25 cellular contexts compared by ENCODE assay signal in genomic region chr5:24906689-24907088, GRCh38.
A peak's percentile ranks its signal among the peaks of the same experiment; 100 is the strongest.
DNase-seq lines count a peak whose midpoint lies in the region; FAIRE-seq and TF ChIP-seq lines count a peak whose summit lies in the region.
"Had no signal": no experiment of that assay in that cellular context is flagged by ENCODE, and none has a peak within 500 bp of the region (broad histone marks: within the 10 kb centered on the region; RNA-seq: fewer than 3 reads in every experiment).

No MANE protein-coding gene starts in this region.

- H3K9me3 ChIP-seq in SU-DHL-6 (ENCODE audit: insufficient read depth, low read length): no peaks in the 10 kb centered on the region
- H3K9me3 ChIP-seq: BE2C, BLaER1 had no signal

- no peaks in the 10 kb centered on the region for H3K79me2 ChIP-seq in SU-DHL-6 (ENCODE audit: insufficient read depth, low read length)

- DNase-seq in H54 (ENCODE audit: insufficient read length, low spot score) (no peak), OCI-M1 (lab: John Stamatoyannopoulos, UW) (peak; percentile 3), OCI-M2 (lab: John Stamatoyannopoulos, UW; ENCODE audit: unreplicated experiment) (no peak), GM19240 (ENCODE audit: insufficient read length, low spot score) (no peak)
- DNase-seq: 8988T; ACHN; BE2C; C1 segment of cervical spinal cord; CD4-positive, alpha-beta memory T cell; CD4-positive, CD25-positive, alpha-beta regulatory T cell; CD8-positive, alpha-beta memory T cell; COR-L47; DMS 273 treated with DMSO at 0.1 percent for 48 hours; DMS153; DMS53; DMS79; DND-41; EL; GDM1 had no signal

- no peak overlapping the region for H3K9ac ChIP-seq in SU-DHL-6 (ENCODE audit: low read length)
- H3K9ac ChIP-seq: BLaER1 had no signal

- FAIRE-seq in H54 (lab: Jason Lieb, UNC): peak; percentile 41
- FAIRE-seq: GM12878, GM12892, GM18507, GM19239 had no signal

- H3K4me3 ChIP-seq in SU-DHL-6 (ENCODE audit: insufficient read depth, low read length, poor library complexity, severe bottlenecking): no peak overlapping the region
- H3K4me3 ChIP-seq: BLaER1, GM12878 had no signal

- no peaks in the 10 kb centered on the region for H3K9me2 ChIP-seq in SU-DHL-6 (replicated peaks; ENCODE audit: insufficient read depth, low read length)

- no peak overlapping the region for H3K4me2 ChIP-seq in SU-DHL-6 (ENCODE audit: low read depth, low read length, poor library complexity, severe bottlenecking)
- H3K4me2 ChIP-seq: BLaER1 had no signal

- no peaks in the 10 kb centered on the region for H4K20me1 ChIP-seq in SU-DHL-6 (ENCODE audit: low read depth, low read length)
- H4K20me1 ChIP-seq: BLaER1 had no signal

- TF ChIP-seq CTCF in SU-DHL-6 (IDR thresholded peaks at IDR 0.05; ENCODE audit: insufficient read depth, low read length, poor library complexity, severe bottlenecking): no peak

- TF ChIP-seq POLR2A in H54 (IDR thresholded peaks at IDR 0.05; ENCODE audit: low read depth, low read length): no peak

- no peaks in the 10 kb centered on the region for H3K27me3 ChIP-seq in SU-DHL-6 (ENCODE audit: low read length)
- H3K27me3 ChIP-seq: BE2C, BLaER1 had no signal

- H3K27ac ChIP-seq in SU-DHL-6 (ENCODE audit: low read depth, low read length): no peak overlapping the region
- H3K27ac ChIP-seq: BLaER1 had no signal

- H2AFZ ChIP-seq in SU-DHL-6 (ENCODE audit: low read depth, low read length, severe bottlenecking): peak overlapping the region; percentile 7

- H3K36me3 ChIP-seq in SU-DHL-6 (ENCODE audit: low read length): no peaks in the 10 kb centered on the region
- H3K36me3 ChIP-seq: BE2C, BLaER1 had no signal

- H3F3A ChIP-seq in SU-DHL-6 (ENCODE audit: insufficient read depth): no peaks in the 10 kb centered on the region
